ENCODE assay signal across 19 cellular contexts in genomic region chr6:136072691-136073090, GRCh38.
DNase-seq lines count a peak whose midpoint lies in the region; ATAC-seq and TF ChIP-seq lines count a peak whose summit lies in the region.
"Had no signal": no experiment of that assay in that cellular context is flagged by ENCODE, and none has a peak within 500 bp of the region (broad histone marks: within the 10 kb centered on the region; RNA-seq: fewer than 3 reads in every experiment).

No MANE protein-coding gene starts in this region.

- no peak overlapping the region for H3K14ac ChIP-seq in IMR-90 (replicated peaks; ENCODE audit: low read depth, low read length)

- no peaks in the 10 kb centered on the region for H4K20me1 ChIP-seq in IMR-90 (ENCODE audit: insufficient read depth, low read length)
- H4K20me1 ChIP-seq: BLaER1 had no signal

- H2AFZ ChIP-seq in IMR-90 (replicated peaks; ENCODE audit: low read length, poor library complexity): no peak overlapping the region

- no peak for TF ChIP-seq POLR2A in IMR-90 (IDR thresholded peaks at IDR 0.05; ENCODE audit: low read depth, low read length)
- no peak for TF ChIP-seq POLR2A in heart left ventricle (IDR thresholded peaks at IDR 0.05)
- no peak for TF ChIP-seq POLR2A in gastrocnemius medialis (IDR thresholded peaks at IDR 0.05)

- no CpG with 5 or more reads among the region's 7 CpGs for WGBS in IMR-90 (ENCODE audit: extremely low coverage in 2 of 2, insufficient read length in 1 of 2), 2 experiments
- 52 to 65% (median 58%) methylated on average over 7 of the region's 7 CpGs for WGBS in heart left ventricle, 4 donors
- 68% methylated on average over 7 of the region's 7 CpGs for WGBS in right cardiac atrium

- no peaks in the 10 kb centered on the region for H3K9me3 ChIP-seq in IMR-90 (ENCODE audit: control insufficient read depth, insufficient read depth, low read length)
- peaks cover 0 to 3% (median 0%) of the 10 kb centered on the region in 12 donors for H3K9me3 ChIP-seq in heart left ventricle
- no peaks in the 10 kb centered on the region for H3K9me3 ChIP-seq in right cardiac atrium (ENCODE audit: control insufficient read depth, low read length)
- H3K9me3 ChIP-seq in gastrocnemius medialis: no peaks in the 10 kb centered on the region
- no peaks in the 10 kb centered on the region for H3K9me3 ChIP-seq in T-helper 17 cell (ENCODE audit: control insufficient read depth, low read length, poor library complexity, severe bottlenecking)
- no peaks in the 10 kb centered on the region for H3K9me3 ChIP-seq in colonic mucosa
- H3K9me3 ChIP-seq: BLaER1, SJCRH30 had no signal

- POLR2A ChIA-PET in IMR-90 (lab: Charles Lee; ENCODE audit: unreplicated experiment): no interaction called here

- TF ChIP-seq CTCF in IMR-90 (conservative IDR thresholded peaks at IDR 0.05; ENCODE audit: low read depth, low read length) (no peak), heart left ventricle (IDR thresholded peaks at IDR 0.05) (no peak), gastrocnemius medialis (IDR thresholded peaks at IDR 0.05 in 4 of 5, conservative IDR thresholded peaks at IDR 0.05 in 1 of 5) (no peak), colonic mucosa (IDR thresholded peaks at IDR 0.05) (no peak)

- no peak overlapping the region for H4K8ac ChIP-seq in IMR-90 (ENCODE audit: low read depth in 2 of 2, low read length in 2 of 2)

- in situ Hi-C loops in IMR-90 (cut with MboI; ENCODE audit: low sequenced_read_pairs): no loop called here
- in situ Hi-C loops in gastrocnemius medialis (cut with MboI; ENCODE audit: low sequenced_read_pairs in 4 of 4): no loop called here

- no peak overlapping the region for H3K4me3 Mint-ChIP-seq in T-helper 17 cell
- H3K4me3 Mint-ChIP-seq: CD4-positive, CD25-positive, alpha-beta regulatory T cell; IgD-negative memory B cell had no signal

- H4K5ac ChIP-seq in IMR-90 (ENCODE audit: low read depth, low read length): no peak overlapping the region

- no peak overlapping the region for H3K27ac Mint-ChIP-seq in T-helper 17 cell
- H3K27ac Mint-ChIP-seq: CD4-positive, CD25-positive, alpha-beta regulatory T cell; IgD-negative memory B cell had no signal

- H3K27me3 ChIP-seq in IMR-90 (ENCODE audit: control insufficient read depth, insufficient read depth, low read length) (no peaks in the 10 kb centered on the region), heart left ventricle (no peaks in the 10 kb centered on the region), right cardiac atrium (ENCODE audit: control insufficient read depth, insufficient read depth) (no peaks in the 10 kb centered on the region), gastrocnemius medialis (no peaks in the 10 kb centered on the region), colonic mucosa (no peaks in the 10 kb centered on the region)
- H3K27me3 ChIP-seq: BLaER1, SJCRH30 had no signal

- no peak overlapping the region for H3K56ac ChIP-seq in IMR-90 (ENCODE audit: extremely low read depth, insufficient read depth, low read length)

- no peak overlapping the region for H2AK9ac ChIP-seq in IMR-90 (replicated peaks; ENCODE audit: low read depth, low read length, poor library complexity)

- H3K23ac ChIP-seq in IMR-90 (ENCODE audit: low read depth, low read length): no peak overlapping the region

- no peak overlapping the region for H2BK5ac ChIP-seq in IMR-90 (ENCODE audit: low read depth, low read length, poor library complexity, severe bottlenecking)

- H2AK5ac ChIP-seq in IMR-90 (ENCODE audit: low read depth, low read length): peak overlapping the region; percentile 63

- no peak for ATAC-seq in IMR-90 (ENCODE audit: low read depth)
- ATAC-seq in heart left ventricle: peak; percentile 92 to 95 (median 94)
- ATAC-seq in right cardiac atrium: peak; percentile 84 to 93
- peak; percentile 76 to 77 for ATAC-seq in gastrocnemius medialis
- ATAC-seq in T-helper 17 cell: no peak
- ATAC-seq: HCT116 had no signal

- H3K9me1 ChIP-seq in IMR-90 (ENCODE audit: insufficient read depth, low read length): peaks cover 17% of the 10 kb centered on the region

- BruUV-seq in IMR-90 (replicated peaks; lab: Mats Ljungman, UMichigan): no TSS peak

- H4K91ac ChIP-seq in IMR-90 (ENCODE audit: insufficient read depth, low read depth, low read length): peak overlapping the region; percentile 18; the same call in 1 of the 2 replicates

- H3K4me3 ChIP-seq in IMR-90 (ENCODE audit: insufficient read depth, low read depth, low read length) (no peak overlapping the region), heart left ventricle (no peak overlapping the region), right cardiac atrium (ENCODE audit: low read length) (no peak overlapping the region), gastrocnemius medialis (no peak overlapping the region), colonic mucosa (no peak overlapping the region)
- H3K4me3 ChIP-seq: BLaER1, SJCRH30 had no signal

- intact Hi-C loops in IMR-90 (cut with micrococcal nuclease): no loop called here
- intact Hi-C loops in heart left ventricle (cut with DNase I): no loop called here
- intact Hi-C loops in right cardiac atrium (cut with DNase I): no loop called here
- intact Hi-C loops in gastrocnemius medialis (cut with DNase I; ENCODE audit: low total_unique reads): no loop called here
- intact Hi-C loops in colonic mucosa (cut with DNase I): no loop called here

- H3K4me1 ChIP-seq in IMR-90 (ENCODE audit: control insufficient read depth, insufficient read depth, low read length) (peaks cover 16% of the 10 kb centered on the region), heart left ventricle (peaks cover 0 to 61% (median 14%) of the 10 kb centered on the region in 12 donors), right cardiac atrium (ENCODE audit: control insufficient read depth, insufficient read depth, low read length) (peaks cover 3% of the 10 kb centered on the region), gastrocnemius medialis (peaks cover 12 to 16% of the 10 kb centered on the region in 2 donors), colonic mucosa (no peaks in the 10 kb centered on the region)
- H3K4me1 ChIP-seq: BLaER1, SJCRH30 had no signal

- H3K79me1 ChIP-seq in IMR-90 (ENCODE audit: low read depth in 1 of 2, low read length in 2 of 2): peaks cover 32 to 63% of the 10 kb centered on the region in 2 experiments

- peak overlapping the region; percentile 28 for H2BK120ac ChIP-seq in IMR-90 (ENCODE audit: low read depth, low read length)

- H3K27ac ChIP-seq in IMR-90 (ENCODE audit: insufficient read depth, low read length) (no peak overlapping the region), heart left ventricle (peak overlapping the region in 11 of 12 donors; percentile 4 to 80 (median 57)), right cardiac atrium (ENCODE audit: low read length) (peak overlapping the region; percentile 46), gastrocnemius medialis (peak overlapping the region in 1 of 4 donors; percentile 37), colonic mucosa (no peak overlapping the region)
- H3K27ac ChIP-seq: BLaER1, SJCRH30 had no signal

- H3K18ac ChIP-seq in IMR-90 (ENCODE audit: low read depth, low read length): no peak overlapping the region

- H3K4me1 Mint-ChIP-seq in T-helper 17 cell: no peaks in the 10 kb centered on the region
- H3K4me1 Mint-ChIP-seq: CD4-positive, CD25-positive, alpha-beta regulatory T cell had no signal

- peaks cover 11% of the 10 kb centered on the region for H3K27me3 Mint-ChIP-seq in T-helper 17 cell

- H3K36me3 ChIP-seq in IMR-90 (ENCODE audit: control insufficient read depth, insufficient read depth, low read length) (peaks cover 19% of the 10 kb centered on the region), heart left ventricle (no peaks in the 10 kb centered on the region), gastrocnemius medialis (no peaks in the 10 kb centered on the region), colonic mucosa (no peaks in the 10 kb centered on the region)
- H3K36me3 ChIP-seq: BLaER1, SJCRH30 had no signal

- no peak overlapping the region for H2BK20ac ChIP-seq in IMR-90 (ENCODE audit: low read depth, low read length)

- CTCF ChIA-PET in IMR-90 (lab: Yijun Ruan, JAX): interaction anchor here (0.6 kb wide), 1 partner anchor 23 kb away, joined by 4 read pairs; no protein-coding TSS in a partner anchor

- dilution Hi-C loops in IMR-90 (cut with HindIII; ENCODE audit: low sequenced_read_pairs, unreplicated experiment): no loop called here

- TF ChIP-seq RAD21 in IMR-90 (IDR thresholded peaks at IDR 0.05; ENCODE audit: low read length): no peak

- peak overlapping the region; percentile 26 for H3K4ac ChIP-seq in IMR-90 (ENCODE audit: low read depth, low read length)

- H3K9ac ChIP-seq in IMR-90 (ENCODE audit: low read depth, low read length) (no peak overlapping the region), colonic mucosa (ENCODE audit: low read depth in 2 of 2, low read length in 2 of 2) (no peak overlapping the region)
- H3K9ac ChIP-seq: BLaER1 had no signal

- H3K36me3 Mint-ChIP-seq in T-helper 17 cell (ENCODE audit: low read depth): peaks cover 5% of the 10 kb centered on the region
- H3K36me3 Mint-ChIP-seq: CD4-positive, CD25-positive, alpha-beta regulatory T cell had no signal

- H3K4me2 ChIP-seq in IMR-90 (ENCODE audit: low read depth, low read length): no peak overlapping the region
- H3K4me2 ChIP-seq: BLaER1 had no signal

- 0 out of 3 replicates have a peak overlapping the region, but pooled peaks have one; percentile 8 for H2BK15ac ChIP-seq in IMR-90 (ENCODE audit: low read depth, low read length)

- DNase-seq in IMR-90 (no peak), heart left ventricle (peak in 3 of 5 donors; percentile 22 to 77 (median 69)), right cardiac atrium (peak in 2 of 3 donors; percentile 25 to 64), gastrocnemius medialis (no peak), T-helper 17 cell (no peak), colonic mucosa (no peak), D341Med (ENCODE audit: low spot score) (no peak)
- DNase-seq: CD4-positive, CD25-positive, alpha-beta regulatory T cell; DMS53; NCI-H1092 treated with DMSO at 0.1 percent for 48 hours; NCI-H1436 treated with DMSO at 0.1 percent for 48 hours; NCI-H1930; NCI-H2107; NCI-H524; NCI-H774; SJCRH30 had no signal

TF ChIP-seq in IMR-90, 13 proteins besides CTCF, POLR2A, EP300 and RAD21 (continues in another document):
- TF ChIP-seq MXI1 (IDR thresholded peaks at IDR 0.05; ENCODE audit: borderline replicate concordance, low read depth, low read length) (no peak), USF2 (IDR thresholded peaks at IDR 0.05; ENCODE audit: low read depth, low read length) (no peak), RCOR1 (IDR thresholded peaks at IDR 0.05; ENCODE audit: insufficient replicate concordance, low read length) (no peak), NFE2L2 (IDR thresholded peaks at IDR 0.05; ENCODE audit: low read depth, low read length) (no peak), FOS (IDR thresholded peaks at IDR 0.05; ENCODE audit: low read depth, low read length) (no peak), BHLHE40 (IDR thresholded peaks at IDR 0.05; ENCODE audit: low read depth, low read length) (no peak), MAFK (IDR thresholded peaks at IDR 0.05; ENCODE audit: low read depth, low read length) (no peak)

Comparison
In these comparisons a context has a peak if more than half of its experiments do, and no peak if none do; other contexts are left out.
1. ATAC-seq: peak in heart left ventricle (4 of 4), right cardiac atrium (2 of 2) and gastrocnemius medialis (2 of 2); none in IMR-90 (single experiment) and T-helper 17 cell (single experiment).
2. DNase-seq: peak in heart left ventricle (3 of 5) and right cardiac atrium (2 of 3); none in IMR-90 (single experiment), gastrocnemius medialis (0 of 2), T-helper 17 cell (0 of 3), colonic mucosa (single experiment) and D341Med (single experiment).
3. H3K27ac ChIP-seq: peak in heart left ventricle (11 of 12) and right cardiac atrium (single experiment); none in IMR-90 (single experiment) and colonic mucosa (single experiment).